In genomic region chr5:141923443-141924313, GRCh38 we compare ENCODE assay signal across 1 cellular context.
TF ChIP-seq lines count a peak whose summit lies in the region.

Gene DELE1, plus strand, starts transcription at chr5:141923871. Its CDS starts 71 bp downstream, at chr5:141923942.

TF ChIP-seq in HepG2, 621 proteins besides CTCF, POLR2A, EP300 and RAD21 (continued from another document and continues in another):
- peak; percentile 98 for TF ChIP-seq ZNF687 (CRISPR knock-in tag; IDR thresholded peaks at IDR 0.05)
- TF ChIP-seq ZNF274 (CRISPR knock-in tag; IDR thresholded peaks at IDR 0.05), result peak; percentile 68; the same call in 1 of the 2 replicates
- TF ChIP-seq SP2 (CRISPR knock-in tag; IDR thresholded peaks at IDR 0.05), result peak; percentile 86
- peak; percentile 73 for TF ChIP-seq ETV5 (CRISPR knock-in tag; IDR thresholded peaks at IDR 0.05; ENCODE audit: borderline replicate concordance)
- TF ChIP-seq PHF5A (CRISPR knock-in tag; IDR thresholded peaks at IDR 0.05; ENCODE audit: low read depth, unreplicated experiment), result no peak
- TF ChIP-seq ZNF883 (CRISPR knock-in tag; IDR thresholded peaks at IDR 0.05; ENCODE audit: not compliant biosample characterization), result peak; percentile 75
- no peak for TF ChIP-seq FOXJ3 (CRISPR knock-in tag; IDR thresholded peaks at IDR 0.05; ENCODE audit: borderline replicate concordance)
- peak; percentile 31; the same call in 1 of the 2 replicates for TF ChIP-seq NCOA2 (CRISPR knock-in tag; IDR thresholded peaks at IDR 0.05)
- TF ChIP-seq ZNF33B (CRISPR knock-in tag; IDR thresholded peaks at IDR 0.05), result peak; percentile 78; the same call in 1 of the 2 replicates
- peak; percentile 67; the same call in 1 of the 2 replicates for TF ChIP-seq TMF1 (CRISPR knock-in tag; IDR thresholded peaks at IDR 0.05; ENCODE audit: low read depth)
- TF ChIP-seq CC2D1A (CRISPR knock-in tag; IDR thresholded peaks at IDR 0.05), result no peak
- no peak for TF ChIP-seq ZNF335 (CRISPR knock-in tag; IDR thresholded peaks at IDR 0.05)
- no peak; the same call in 1 of the 2 replicates for TF ChIP-seq ZNF572 (CRISPR knock-in tag; IDR thresholded peaks at IDR 0.05)
- TF ChIP-seq DDIT3 (CRISPR knock-in tag; IDR thresholded peaks at IDR 0.05), result no peak
- no peak for TF ChIP-seq ZNF10 (CRISPR knock-in tag; IDR thresholded peaks at IDR 0.05; ENCODE audit: borderline replicate concordance, low read depth)
- TF ChIP-seq RERE (CRISPR knock-in tag; IDR thresholded peaks at IDR 0.05; ENCODE audit: low read depth), result no peak; the same call in 1 of the 2 replicates
- TF ChIP-seq FOXA3 (CRISPR knock-in tag; IDR thresholded peaks at IDR 0.05), result no peak
- TF ChIP-seq ZNF468 (CRISPR knock-in tag; IDR thresholded peaks at IDR 0.05), result no peak
- no peak for TF ChIP-seq LRRFIP1 (CRISPR knock-in tag; conservative IDR thresholded peaks at IDR 0.05)
- TF ChIP-seq SRY (CRISPR knock-in tag; IDR thresholded peaks at IDR 0.05), result no peak
- no peak for TF ChIP-seq ZMAT5 (CRISPR knock-in tag; IDR thresholded peaks at IDR 0.05; ENCODE audit: borderline replicate concordance, low read depth)
- TF ChIP-seq ZNF580 (CRISPR knock-in tag; IDR thresholded peaks at IDR 0.05; ENCODE audit: borderline replicate concordance, low read depth), result peak; percentile 86; the same call in 1 of the 2 replicates
- no peak for TF ChIP-seq CREBL2 (CRISPR knock-in tag; IDR thresholded peaks at IDR 0.05; ENCODE audit: borderline replicate concordance)
- no peak for TF ChIP-seq ATF5 (CRISPR knock-in tag; IDR thresholded peaks at IDR 0.05; ENCODE audit: low read depth)
- no peak for TF ChIP-seq ZNF850 (CRISPR knock-in tag; conservative IDR thresholded peaks at IDR 0.05)
- TF ChIP-seq ZNF639 (CRISPR knock-in tag; conservative IDR thresholded peaks at IDR 0.05), result 0 out of 2 replicates have a peak, but pooled peaks have one; percentile 48
- TF ChIP-seq NFE2L2 (IDR thresholded peaks at IDR 0.05; ENCODE audit: low read length), result no peak
- no peak for TF ChIP-seq ZNF589 (CRISPR knock-in tag; conservative IDR thresholded peaks at IDR 0.05)
- no peak for TF ChIP-seq ZNF7 (CRISPR knock-in tag; IDR thresholded peaks at IDR 0.05)
- TF ChIP-seq AGO1 (IDR thresholded peaks at IDR 0.05; ENCODE audit: low read depth, low read length, poor library complexity, severe bottlenecking), result peak; percentile 84
- TF ChIP-seq ZNF567 (CRISPR knock-in tag; IDR thresholded peaks at IDR 0.05; ENCODE audit: borderline replicate concordance), result peak; percentile 45; the same call in 1 of the 2 replicates
- peak; percentile 81; the same call in 1 of the 2 replicates for TF ChIP-seq ZNF235 (CRISPR knock-in tag; IDR thresholded peaks at IDR 0.05; ENCODE audit: borderline replicate concordance)
- TF ChIP-seq ZFYVE20 (CRISPR knock-in tag; IDR thresholded peaks at IDR 0.05; ENCODE audit: borderline replicate concordance, low read depth), result no peak; the same call in 1 of the 2 replicates
- no peak for TF ChIP-seq ZNF18 (CRISPR knock-in tag; IDR thresholded peaks at IDR 0.05; ENCODE audit: insufficient replicate concordance)
- peak; percentile 79 for TF ChIP-seq HNRNPLL (IDR thresholded peaks at IDR 0.05; ENCODE audit: low read depth, low read length, poor library complexity, severe bottlenecking)
- TF ChIP-seq ATF2 (CRISPR knock-in tag; IDR thresholded peaks at IDR 0.05), result no peak
- TF ChIP-seq ZFP1 (CRISPR knock-in tag; IDR thresholded peaks at IDR 0.05), result peak; percentile 22; the same call in 1 of the 2 replicates
- TF ChIP-seq ZNF713 (CRISPR knock-in tag; IDR thresholded peaks at IDR 0.05), result no peak; the same call in 1 of the 2 replicates
- no peak for TF ChIP-seq ZNF432 (CRISPR knock-in tag; IDR thresholded peaks at IDR 0.05; ENCODE audit: borderline replicate concordance)
- no peak; the same call in 1 of the 2 replicates for TF ChIP-seq ZNF280B (CRISPR knock-in tag; IDR thresholded peaks at IDR 0.05; ENCODE audit: borderline replicate concordance)
